In the genomic region with DNA sequence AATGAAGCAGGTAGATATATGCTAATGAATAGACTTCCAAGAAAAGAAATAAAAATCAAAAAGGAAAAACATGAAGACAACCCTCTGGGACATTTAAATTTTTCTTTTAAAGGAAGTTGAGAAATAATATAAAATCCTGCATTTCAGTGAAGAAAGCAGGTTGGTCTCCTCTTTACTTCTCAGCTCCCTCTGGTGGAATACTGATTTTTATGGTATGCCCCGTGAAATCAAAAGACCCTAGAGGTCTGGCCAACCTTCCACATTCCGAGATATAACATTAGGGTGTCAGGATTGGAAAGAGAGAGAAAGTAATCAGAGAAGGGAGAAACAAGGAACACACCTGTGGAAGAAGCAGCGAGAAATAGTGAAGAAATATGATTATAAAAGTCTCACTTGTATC, we compare ENCODE assay signal across 29 cellular contexts.
DNase-seq lines count a peak whose midpoint lies in the region; ATAC-seq and TF ChIP-seq lines count a peak whose summit lies in the region.
"Had no signal": no experiment of that assay in that cellular context is flagged by ENCODE, and none has a peak within 500 bp of the region (broad histone marks: within the 10 kb centered on the region; RNA-seq: fewer than 3 reads in every experiment).

No MANE protein-coding gene starts in this region.

- no CpG with 5 or more reads among the region's 3 CpGs for WGBS in mesendoderm (ENCODE audit: extremely low coverage, insufficient coverage, low lambda C conversion rate)

- H3K18ac ChIP-seq in mesendoderm (ENCODE audit: low read length), result no peak overlapping the region

- DNase-seq in ELR (ENCODE audit: low read depth) (peak; percentile 30), cardiac fibroblast (ENCODE audit: low read depth in 2 of 2) (no peak), mesendoderm (peak; percentile 23), KBM-7 (no peak), lower lobe of right lung (no peak), head of caudate nucleus (no peak)
- DNase-seq: ACHN; activated CD4-positive, alpha-beta T cell treated with anti-CD3 and anti-CD28 coated beads, Interleukin-2, amount 50 U/mL, for 4 hours; activated naive CD4-positive, alpha-beta T cell; activated T-cell treated with anti-CD3 and anti-CD28 coated beads, Interleukin-2, amount 50 U/mL, for 48 hours; CD8-positive, alpha-beta memory T cell; DMS153; effector CD8-positive, alpha-beta T cell; HCEC 1CT; left lung; NCI-H1048; NCI-H446 treated with DMSO at 0.1 percent for 48 hours; NCI-H82; sigmoid colon; stimulated activated CD4-positive, alpha-beta T cell treated with anti-CD3 and anti-CD28 coated beads, Interleukin-12 subunit alpha, Interleukin-12 subunit beta, amount 100 ng/mL, for 4 hours; stimulated activated CD4-positive, alpha-beta T cell treated with anti-CD3 and anti-CD28 coated beads, Interleukin-2, amount 100 ng/mL, for 48 hours had no signal

- no peaks in the 10 kb centered on the region for H3K4me1 ChIP-seq in OCI-LY3 (ENCODE audit: low read length)
- no peaks in the 10 kb centered on the region for H3K4me1 ChIP-seq in mesendoderm (ENCODE audit: control insufficient read depth, low read depth, low read length)
- no peaks in the 10 kb centered on the region for H3K4me1 ChIP-seq in lower lobe of right lung
- H3K4me1 ChIP-seq: left lung, prostate gland, sigmoid colon, tibial nerve had no signal

- H3K9me3 ChIP-seq in OCI-LY3 (ENCODE audit: insufficient read depth, low read length) (no peaks in the 10 kb centered on the region), lower lobe of right lung (no peaks in the 10 kb centered on the region)
- H3K9me3 ChIP-seq: left lung, neutrophil, prostate gland, sigmoid colon, tibial nerve had no signal

- H3K79me1 ChIP-seq in mesendoderm (ENCODE audit: low read length), result no peaks in the 10 kb centered on the region

- H3K9ac ChIP-seq in OCI-LY3 (ENCODE audit: low read length) (no peak overlapping the region), mesendoderm (ENCODE audit: low read length) (no peak overlapping the region)

- no peak overlapping the region for H3K23ac ChIP-seq in mesendoderm (ENCODE audit: low read length)

- TF ChIP-seq CTCF in OCI-LY3 (IDR thresholded peaks at IDR 0.05; ENCODE audit: low read depth, low read length) (peak; percentile 29; the same call in 1 of the 2 replicates), cardiac fibroblast (IDR thresholded peaks at IDR 0.05; ENCODE audit: low read depth, low read length) (peak; percentile 15), lower lobe of right lung (IDR thresholded peaks at IDR 0.05) (no peak)

- no peak overlapping the region for H3K4me2 ChIP-seq in OCI-LY3 (ENCODE audit: low read length)
- H3K4me2 ChIP-seq in mesendoderm (ENCODE audit: low read length), result no peak overlapping the region

- no peak overlapping the region for H3K56ac ChIP-seq in mesendoderm (ENCODE audit: low read length)

- in situ Hi-C loops in KBM-7 (cut with MboI; ENCODE audit: low pct_unique_long_range_greater_than_20kb, low sequenced_read_pairs), result no loop called here

- H3K27me3 ChIP-seq in OCI-LY3 (ENCODE audit: low read depth, low read length), result no peaks in the 10 kb centered on the region
- H3K27me3 ChIP-seq in mesendoderm (ENCODE audit: insufficient read depth, low read length, poor library complexity), result no peaks in the 10 kb centered on the region
- no peaks in the 10 kb centered on the region for H3K27me3 ChIP-seq in lower lobe of right lung (ENCODE audit: low read depth)
- H3K27me3 ChIP-seq: neutrophil, sigmoid colon, tibial nerve had no signal

- no peaks in the 10 kb centered on the region for H4K20me1 ChIP-seq in OCI-LY3 (ENCODE audit: insufficient read depth, low read length)

- H2AFZ ChIP-seq in OCI-LY3 (ENCODE audit: low read depth, low read length), result no peak overlapping the region

- ATAC-seq in HG03159 (IDR thresholded peaks at IDR 0.05; ENCODE audit: unreplicated experiment) (no peak), lower lobe of right lung (no peak)
- ATAC-seq: activated CD4-positive, CD25-positive, alpha-beta regulatory T cell treated with anti-CD3 and anti-CD28 coated beads, Interleukin-2, amount 50 U/mL, for 24 hours had no signal

- no peak overlapping the region for H2BK15ac ChIP-seq in mesendoderm (replicated peaks; ENCODE audit: low read depth)

- no peak overlapping the region for H3K27ac ChIP-seq in OCI-LY3 (ENCODE audit: low read length)
- no peak overlapping the region for H3K27ac ChIP-seq in mesendoderm (ENCODE audit: low read depth, low read length)
- H3K27ac ChIP-seq in lower lobe of right lung, result no peak overlapping the region
- H3K27ac ChIP-seq: epithelial cell of prostate, left lung, neutrophil, prostate gland, sigmoid colon, SK-N-MC, tibial nerve had no signal

- no peak overlapping the region for H3K4ac ChIP-seq in mesendoderm (ENCODE audit: low read depth, low read length)

- H3K4me3 ChIP-seq in OCI-LY3 (ENCODE audit: low read length) (no peak overlapping the region), cardiac fibroblast (replicated peaks in 1 of 2; ENCODE audit: low read depth in 2 of 2, low read length in 2 of 2) (no peak overlapping the region), mesendoderm (ENCODE audit: low read length) (no peak overlapping the region), lower lobe of right lung (no peak overlapping the region)
- H3K4me3 ChIP-seq: left lung, prostate gland, sigmoid colon, SK-N-MC, tibial nerve had no signal

- H3K79me2 ChIP-seq in OCI-LY3 (ENCODE audit: low read length) (no peaks in the 10 kb centered on the region), mesendoderm (ENCODE audit: control insufficient read depth, insufficient read depth, low read length) (no peaks in the 10 kb centered on the region)

- no peak overlapping the region for H2BK120ac ChIP-seq in mesendoderm (ENCODE audit: low read depth, low read length)

- H2AK5ac ChIP-seq in mesendoderm (ENCODE audit: low read length), result no peak overlapping the region

- no peak overlapping the region for H4K5ac ChIP-seq in mesendoderm (ENCODE audit: low read length)

- intact Hi-C loops in lower lobe of right lung (cut with DNase I) (no loop called here), head of caudate nucleus (cut with DNase I) (no loop called here)

- H4K8ac ChIP-seq in mesendoderm (ENCODE audit: low read depth, low read length), result no peak overlapping the region

- H2BK5ac ChIP-seq in mesendoderm (ENCODE audit: low read length), result no peak overlapping the region

- H3K36me3 ChIP-seq in OCI-LY3 (replicated peaks; ENCODE audit: low read depth, low read length), result no peaks in the 10 kb centered on the region
- no peaks in the 10 kb centered on the region for H3K36me3 ChIP-seq in mesendoderm (ENCODE audit: control insufficient read depth, insufficient read depth, low read length)
- no peaks in the 10 kb centered on the region for H3K36me3 ChIP-seq in lower lobe of right lung
- H3K36me3 ChIP-seq: left lung, neutrophil, prostate gland, sigmoid colon, tibial nerve had no signal

Comparison
In these comparisons a context has a peak if more than half of its experiments do, and no peak if none do; other contexts are left out.
1. DNase-seq: peak in ELR (single experiment) and mesendoderm (single experiment); none in cardiac fibroblast (0 of 2), KBM-7 (single experiment), lower lobe of right lung (single experiment) and head of caudate nucleus (0 of 42).